Comparison of ENCODE assay signal across 22 cellular contexts in the genomic region with DNA sequence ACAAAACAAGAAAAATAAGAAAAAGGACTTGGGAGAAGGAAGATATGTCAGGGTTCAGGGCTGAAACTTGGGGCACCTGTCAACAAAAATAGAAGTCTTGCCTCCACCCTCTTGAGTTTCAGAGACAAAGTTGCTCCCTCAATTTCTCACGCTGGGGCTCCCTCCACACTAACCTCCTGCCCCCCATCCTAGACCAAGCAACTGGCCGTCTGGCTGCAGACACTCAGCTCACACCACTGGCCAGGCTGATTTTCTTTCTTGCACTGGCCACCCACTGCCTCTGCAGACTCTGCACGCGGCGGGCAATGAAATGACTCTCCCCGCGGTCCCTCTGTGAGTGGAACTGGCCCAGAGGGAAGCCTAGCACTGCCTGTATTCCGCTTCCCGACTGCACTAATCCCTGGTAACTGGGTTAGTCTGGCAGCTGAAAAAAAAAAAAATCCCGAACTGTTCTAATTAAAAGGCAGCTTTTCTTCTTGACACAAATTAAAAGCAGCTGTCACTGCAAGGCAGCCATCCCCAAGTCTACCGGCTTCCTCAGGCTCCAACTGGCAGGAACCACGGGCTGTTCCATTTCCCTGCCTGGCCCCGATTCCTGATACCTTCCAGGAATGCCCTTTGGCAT.
DNase-seq lines count a peak whose midpoint lies in the region; ATAC-seq and TF ChIP-seq lines count a peak whose summit lies in the region.
"Had no signal": no experiment of that assay in that cellular context is flagged by ENCODE, and none has a peak within 500 bp of the region (broad histone marks: within the 10 kb centered on the region; RNA-seq: fewer than 3 reads in every experiment).

No MANE protein-coding gene starts in this region.

- intact Hi-C loops in dorsolateral prefrontal cortex (cut with DNase I): loop anchor here in 1 of 2 donors (5.0 kb wide), 1 partner anchor 167 kb away; no protein-coding TSS in a partner anchor
- intact Hi-C loops in sciatic nerve (cut with DNase I): no loop called here

- in situ Hi-C loops in G401 (cut with HindIII; ENCODE audit: low sequenced_read_pairs): loop anchor here (25.0 kb wide), 1 partner anchor 187 kb away; a partner anchor contains a TSS

- DNase-seq in G401 (ENCODE audit: low spot score): peak; percentile 41
- DNase-seq in NCI-H82 treated with DMSO at 0.1 percent for 48 hours (lab: John Stamatoyannopoulos, UW; ENCODE audit: unreplicated experiment): peak; percentile 72
- peak in 1 of 10 donors; percentile 28 for DNase-seq in dorsolateral prefrontal cortex
- DNase-seq in sciatic nerve (ENCODE audit: low spot score): no peak
- DNase-seq in NOMO-1 treated with DMSO at 0.1 percent for 48 hours (lab: John Stamatoyannopoulos, UW; ENCODE audit: unreplicated experiment): no peak
- DNase-seq in MV-4-11 (lab: John Stamatoyannopoulos, UW): no peak
- DNase-seq: activated CD4-positive, alpha-beta T cell treated with anti-CD3 and anti-CD28 coated beads, Interleukin-2, amount 10 ng/mL, durations not matched to agents 24 days and 14 days; activated effector memory CD4-positive, alpha-beta T cell treated with anti-CD3 and anti-CD28 coated beads, Interleukin-2, amount 50 U/mL, for 16 hours; adrenal gland; DMS79; effector CD8-positive, alpha-beta T cell; natural killer cell; NCI-H2029 treated with DMSO at 0.1 percent for 48 hours; NCI-H510A treated with DMSO at 0.1 percent for 48 hours; PC-3; spleen; testis had no signal

- H3K4me3 ChIP-seq in dorsolateral prefrontal cortex: no peak overlapping the region
- H3K4me3 ChIP-seq: adrenal gland, cardiac muscle cell, prostate gland, spleen, testis had no signal

- peak overlapping the region in 36 of 59 donors; percentile 3 to 72 (median 48) for H3K27ac ChIP-seq in dorsolateral prefrontal cortex
- H3K27ac ChIP-seq: adrenal gland, C4-2B, cardiac muscle cell, prostate gland, testis had no signal

- no peaks in the 10 kb centered on the region for H3K27me3 ChIP-seq in dorsolateral prefrontal cortex
- H3K27me3 ChIP-seq: adrenal gland, cardiac muscle cell, spleen, testis had no signal

- TF ChIP-seq CTCF in dorsolateral prefrontal cortex (IDR thresholded peaks at IDR 0.05 in 54 of 56, conservative IDR thresholded peaks at IDR 0.05 in 2 of 56; ENCODE audit: low read depth in 1 of 56, partially characterized antibody in 56 of 56): no peak

- ATAC-seq in sciatic nerve (peak; percentile 26), HG02840 (IDR thresholded peaks at IDR 0.05; ENCODE audit: low FRiP score, unreplicated experiment) (no peak), HG03442 (IDR thresholded peaks at IDR 0.05; ENCODE audit: unreplicated experiment) (no peak)
- ATAC-seq: natural killer cell, PC-3 had no signal

Comparison
In these comparisons a context has a peak if more than half of its experiments do, and no peak if none do; other contexts are left out.
1. DNase-seq: peak in G401 (single experiment) and NCI-H82 treated with DMSO at 0.1 percent for 48 hours (single experiment); none in sciatic nerve (single experiment), NOMO-1 treated with DMSO at 0.1 percent for 48 hours (single experiment) and MV-4-11 (single experiment).